In genomic region chr9:96436063-96436455, GRCh38 we compare ENCODE assay signal across 29 cellular contexts. TPM values are rescaled to one million over a fixed set of nuclear protein-coding genes. Genes with fewer than 3 reads are reported as not detected.
DNase-seq lines count a peak whose midpoint lies in the region; ATAC-seq, FAIRE-seq and TF ChIP-seq lines count a peak whose summit lies in the region.
"Had no signal": no experiment of that assay in that cellular context is flagged by ENCODE, and none has a peak within 500 bp of the region (broad histone marks: within the 10 kb centered on the region; RNA-seq: fewer than 3 reads in every experiment).

No MANE protein-coding gene starts in this region.

- TF ChIP-seq CTCF in astrocyte (IDR thresholded peaks at IDR 0.05; ENCODE audit: insufficient read depth, low read depth, low read length) (no peak), nephron progenitor cell (IDR thresholded peaks at IDR 0.05) (no peak)

- no peak overlapping the region for H3K4me2 ChIP-seq in astrocyte (ENCODE audit: low read length)

- H3K4me3 Mint-ChIP-seq in astrocyte (ENCODE audit: unreplicated experiment) (no peak overlapping the region), nephron progenitor cell (no peak overlapping the region)
- H3K4me3 Mint-ChIP-seq: activated T-cell treated with anti-CD3 and anti-CD28 coated beads, Interleukin-2, amount 50 U/mL, for 4 hours; CD14-positive monocyte had no signal

- H3K36me3 ChIP-seq in astrocyte (ENCODE audit: insufficient read depth, low read length): no peaks in the 10 kb centered on the region
- H3K36me3 ChIP-seq: breast epithelium, gastrocnemius medialis, right atrium auricular region, tibial artery had no signal

- FAIRE-seq in astrocyte (lab: Jason Lieb, UNC): no peak
- FAIRE-seq: endothelial cell of umbilical vein had no signal

- H3K4me1 Mint-ChIP-seq in astrocyte (ENCODE audit: low read depth, unreplicated experiment) (no peaks in the 10 kb centered on the region), nephron progenitor cell (no peaks in the 10 kb centered on the region)
- H3K4me1 Mint-ChIP-seq: CD14-positive monocyte had no signal

- H3K9me3 Mint-ChIP-seq in astrocyte (ENCODE audit: unreplicated experiment): peaks cover 2% of the 10 kb centered on the region
- peaks cover 4% of the 10 kb centered on the region for H3K9me3 Mint-ChIP-seq in nephron progenitor cell
- H3K9me3 Mint-ChIP-seq: activated T-cell treated with anti-CD3 and anti-CD28 coated beads, Interleukin-2, amount 50 U/mL, for 4 hours had no signal

- H2AFZ ChIP-seq in astrocyte (ENCODE audit: low read depth, low read length): no peak overlapping the region

- no peaks in the 10 kb centered on the region for H4K20me1 ChIP-seq in astrocyte (ENCODE audit: insufficient read depth, low read length)

- H3K4me3 ChIP-seq in astrocyte (ENCODE audit: insufficient read depth, low read depth, low read length): no peak overlapping the region
- H3K4me3 ChIP-seq: breast epithelium, gastrocnemius medialis, right atrium auricular region, tibial artery had no signal

- H3K27me3 ChIP-seq in astrocyte (ENCODE audit: insufficient read depth, low read length): no peaks in the 10 kb centered on the region
- H3K27me3 ChIP-seq: breast epithelium, gastrocnemius medialis, right atrium auricular region, tibial artery had no signal

- H3K9me3 ChIP-seq in astrocyte (ENCODE audit: insufficient read depth, low read depth, low read length): no peaks in the 10 kb centered on the region
- H3K9me3 ChIP-seq: breast epithelium, gastrocnemius medialis, right atrium auricular region, tibial artery had no signal

- no peak for ATAC-seq in GM21515 (IDR thresholded peaks at IDR 0.05; ENCODE audit: unreplicated experiment)
- no peak for ATAC-seq in HG02973 (IDR thresholded peaks at IDR 0.05; ENCODE audit: unreplicated experiment)
- ATAC-seq in HG02678 (IDR thresholded peaks at IDR 0.05; ENCODE audit: unreplicated experiment): no peak
- ATAC-seq: gastrocnemius medialis, left cardiac atrium had no signal

- H3K36me3 Mint-ChIP-seq in astrocyte (ENCODE audit: low read depth, unreplicated experiment) (no peaks in the 10 kb centered on the region), nephron progenitor cell (ENCODE audit: low read depth) (no peaks in the 10 kb centered on the region)
- H3K36me3 Mint-ChIP-seq: CD14-positive monocyte had no signal

- no peaks in the 10 kb centered on the region for H3K79me2 ChIP-seq in astrocyte (ENCODE audit: insufficient read depth, low read length)

- H3K27me3 Mint-ChIP-seq in astrocyte (ENCODE audit: low read depth, unreplicated experiment) (no peaks in the 10 kb centered on the region), nephron progenitor cell (ENCODE audit: low read depth, poor library complexity) (peaks cover 10% of the 10 kb centered on the region)

- peak; percentile 15 for DNase-seq in AG20443 (ENCODE audit: low spot score)
- DNase-seq in EH (ENCODE audit: low read depth): peak; percentile 18
- peak; percentile 22 for DNase-seq in astrocyte (ENCODE audit: low read depth)
- DNase-seq in nephron progenitor cell: no peak
- DNase-seq: activated CD4-positive, alpha-beta T cell treated with anti-CD3 and anti-CD28 coated beads for 4 hours; activated naive CD4-positive, alpha-beta T cell treated with Interleukin-2 at 50 U/mL for 16 hours; activated T-cell treated with anti-CD3 and anti-CD28 coated beads, Interleukin-2, amount 50 U/mL, for 4 hours; amygdala; Calu3; DMS79; gastrocnemius medialis; GF-D8; hippocampal formation; left cardiac atrium; NCI-H146; NCI-H2107; NCI-H446 treated with DMSO at 0.1 percent for 48 hours; NCI-H82; SIG-M5; stimulated activated CD4-positive, alpha-beta T cell treated with anti-CD3 and anti-CD28 coated beads, Interleukin-1b, Interleukin-23, amount 100 ng/mL, for 48 hours; T-helper 9 cell; tibial artery had no signal

- H3K27ac ChIP-seq in astrocyte (ENCODE audit: low read depth, low read length): no peak overlapping the region
- H3K27ac ChIP-seq: breast epithelium, gastrocnemius medialis, right atrium auricular region, tibial artery had no signal

- no peaks in the 10 kb centered on the region for H3K4me1 ChIP-seq in astrocyte (ENCODE audit: insufficient read depth, low read length)
- H3K4me1 ChIP-seq: breast epithelium, gastrocnemius medialis, right atrium auricular region, tibial artery had no signal

- H3K9ac ChIP-seq in astrocyte (ENCODE audit: low read length): no peak overlapping the region

- no peak overlapping the region for H3K27ac Mint-ChIP-seq in astrocyte (ENCODE audit: unreplicated experiment)
- H3K27ac Mint-ChIP-seq in nephron progenitor cell: peak overlapping the region; percentile 30
- H3K27ac Mint-ChIP-seq: CD14-positive monocyte had no signal

RNA-seq across cellular contexts. Expression of gene HABP4, which starts 13.9 kb away (rescaled TPM):
- total RNA-seq in astrocyte: 18.1 and 20.1 TPM in 2 replicates

RNA-seq across cellular contexts. Expression of gene ZNF367, which starts 17.9 kb away (rescaled TPM):
- 0.41 and 0.89 TPM in 2 replicates for total RNA-seq in astrocyte

RNA-seq across cellular contexts. Expression of gene SLC35D2, which starts 52.5 kb away (rescaled TPM):
- total RNA-seq in astrocyte: 36.6 and 37.3 TPM in 2 replicates
